ENCODE assay signal across 10 cellular contexts in genomic region chr1:85279463-85280080, GRCh38. TPM values are rescaled to one million over a fixed set of nuclear protein-coding genes. Genes with fewer than 3 reads are reported as not detected.
DNase-seq lines count a peak whose midpoint lies in the region; ATAC-seq and TF ChIP-seq lines count a peak whose summit lies in the region.
"Had no signal": no experiment of that assay in that cellular context is flagged by ENCODE, and none has a peak within 500 bp of the region (broad histone marks: within the 10 kb centered on the region; RNA-seq: fewer than 3 reads in every experiment).

No MANE protein-coding gene starts in this region.

- no peak for ATAC-seq in HG03439 (IDR thresholded peaks at IDR 0.05; ENCODE audit: unreplicated experiment)

- peak overlapping the region; percentile 84 for H3K27ac Mint-ChIP-seq in dendritic cell treated with granulocyte-macrophage colony-stimulating factor and Interleukin-4, amounts not matched to agents 40 ng/mL and 50 ng/mL, for 4 days
- peak overlapping the region; percentile 85 for H3K27ac Mint-ChIP-seq in osteocyte (ENCODE audit: unreplicated experiment)

- TF ChIP-seq CTCF in AG09309 (IDR thresholded peaks at IDR 0.05; ENCODE audit: control insufficient read depth, insufficient read depth, low read depth, low read length, missing control alignments) (no peak), osteocyte (IDR thresholded peaks at IDR 0.05) (no peak), BE2C (IDR thresholded peaks at IDR 0.05; ENCODE audit: low read depth, low read length) (no peak), testis (IDR thresholded peaks at IDR 0.05) (no peak)

- H3K9me3 Mint-ChIP-seq in dendritic cell treated with granulocyte-macrophage colony-stimulating factor and Interleukin-4, amounts not matched to agents 40 ng/mL and 50 ng/mL, for 4 days: no peaks in the 10 kb centered on the region
- no peaks in the 10 kb centered on the region for H3K9me3 Mint-ChIP-seq in osteocyte (ENCODE audit: unreplicated experiment)

- H3K4me1 ChIP-seq in BE2C (no peaks in the 10 kb centered on the region), testis (peaks cover 16% of the 10 kb centered on the region)

- H3K4me1 Mint-ChIP-seq in dendritic cell treated with granulocyte-macrophage colony-stimulating factor and Interleukin-4, amounts not matched to agents 40 ng/mL and 50 ng/mL, for 4 days (ENCODE audit: low read depth): peaks cover 37% of the 10 kb centered on the region
- H3K4me1 Mint-ChIP-seq in osteocyte (ENCODE audit: unreplicated experiment): peaks cover 27% of the 10 kb centered on the region

- intact Hi-C loops in dendritic cell treated with granulocyte-macrophage colony-stimulating factor and Interleukin-4, amounts not matched to agents 40 ng/mL and 50 ng/mL, for 4 days (cut with micrococcal nuclease): loop anchor here (5.0 to 10.0 kb wide), 2 partner anchors 587 to 1425 kb away; partner anchors contain the start of genes SH3GLB1 and SSX2IP
- intact Hi-C loops in testis (cut with DNase I; ENCODE audit: low total_unique reads): no loop called here

- H3K27me3 ChIP-seq in BE2C: no peaks in the 10 kb centered on the region
- no peaks in the 10 kb centered on the region for H3K27me3 ChIP-seq in testis

- no peaks in the 10 kb centered on the region for H3K36me3 ChIP-seq in BE2C
- no peaks in the 10 kb centered on the region for H3K36me3 ChIP-seq in testis (ENCODE audit: low read depth, missing control alignments)

- no peak for DNase-seq in AG09309 (ENCODE audit: low read depth)
- peak; percentile 54 for DNase-seq in NCI-H2227 (lab: John Stamatoyannopoulos, UW; ENCODE audit: unreplicated experiment)
- no peak for DNase-seq in osteocyte (ENCODE audit: extremely low spot score, unreplicated experiment)
- DNase-seq in Kasumi-1 (lab: John Stamatoyannopoulos, UW): no peak
- DNase-seq in BE2C: no peak
- no peak for DNase-seq in testis
- DNase-seq: NCI-H1105, RPMI8226 had no signal

- H3K9me3 ChIP-seq in BE2C (no peaks in the 10 kb centered on the region), testis (no peaks in the 10 kb centered on the region)

- H3K4me3 ChIP-seq in AG09309 (ENCODE audit: control insufficient read depth, low read depth, low read length) (peak overlapping the region; percentile 33), BE2C (ENCODE audit: low read depth, low read length) (no peak overlapping the region), testis (no peak overlapping the region)

- no peak overlapping the region for H3K4me3 Mint-ChIP-seq in dendritic cell treated with granulocyte-macrophage colony-stimulating factor and Interleukin-4, amounts not matched to agents 40 ng/mL and 50 ng/mL, for 4 days
- H3K4me3 Mint-ChIP-seq in osteocyte (ENCODE audit: unreplicated experiment): no peak overlapping the region

- no peak for TF ChIP-seq POLR2A in testis (IDR thresholded peaks at IDR 0.05)

- H3K36me3 Mint-ChIP-seq in dendritic cell treated with granulocyte-macrophage colony-stimulating factor and Interleukin-4, amounts not matched to agents 40 ng/mL and 50 ng/mL, for 4 days (ENCODE audit: low read depth): peaks cover 13% of the 10 kb centered on the region
- no peaks in the 10 kb centered on the region for H3K36me3 Mint-ChIP-seq in osteocyte (ENCODE audit: unreplicated experiment)

- peaks cover 9% of the 10 kb centered on the region for H3K27me3 Mint-ChIP-seq in dendritic cell treated with granulocyte-macrophage colony-stimulating factor and Interleukin-4, amounts not matched to agents 40 ng/mL and 50 ng/mL, for 4 days
- no peaks in the 10 kb centered on the region for H3K27me3 Mint-ChIP-seq in osteocyte (ENCODE audit: unreplicated experiment)

- WGBS in testis, 2 donors: 59 to 61% methylated on average over 10 of the region's 10 CpGs

- no peak overlapping the region for H3K27ac ChIP-seq in testis

RNA-seq across cellular contexts. Expression of gene BCL10, which starts 3.1 kb away (rescaled TPM):
- total RNA-seq in osteocyte: 27.9 and 29.0 TPM in 2 replicates
- 8.4 TPM for polyA plus RNA-seq in BE2C (2012; ENCODE audit: insufficient read depth, insufficient read length, low read depth)
- total RNA-seq in testis: 10 to 100 TPM; 16.8 to 21.2 TPM
- 16.5 TPM for polyA plus RNA-seq in testis (ENCODE audit: insufficient read depth, low read depth, low replicate concordance)

RNA-seq across cellular contexts. Expression of gene C1orf52, which starts 20.1 kb away (rescaled TPM):
- total RNA-seq in osteocyte (30.8 and 32.2 TPM in 2 replicates), testis (10 to 100 TPM; 34.0 to 40.3 TPM)
- 56.7 TPM for polyA plus RNA-seq in BE2C (2012; ENCODE audit: insufficient read depth, insufficient read length, low read depth)
- 37.9 TPM for polyA plus RNA-seq in testis (ENCODE audit: insufficient read depth, low read depth, low replicate concordance)
